22 cellular contexts compared by ENCODE assay signal in the genomic region with DNA sequence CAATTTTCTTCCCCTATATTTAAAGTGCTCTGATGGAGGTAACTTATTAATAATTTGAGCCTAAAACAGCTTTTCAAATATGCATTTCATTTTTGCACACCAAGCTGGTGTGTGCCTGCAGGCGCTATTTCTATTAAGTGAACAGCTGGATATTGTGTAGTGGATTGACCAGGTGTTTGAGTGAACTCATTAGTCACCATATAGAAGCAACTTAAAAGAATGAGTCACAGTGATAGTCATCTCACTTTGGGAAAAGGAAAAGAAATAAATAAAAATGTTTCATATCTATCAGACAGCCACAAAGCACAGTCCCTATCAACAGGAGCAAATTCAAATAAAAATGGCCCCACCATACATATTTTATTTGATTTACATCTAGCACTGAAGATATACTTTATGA.
DNase-seq lines count a peak whose midpoint lies in the region; ATAC-seq, FAIRE-seq and TF ChIP-seq lines count a peak whose summit lies in the region.
"Had no signal": no experiment of that assay in that cellular context is flagged by ENCODE, and none has a peak within 500 bp of the region (broad histone marks: within the 10 kb centered on the region; RNA-seq: fewer than 3 reads in every experiment).

No MANE protein-coding gene starts in this region.

- no peak overlapping the region for H3K4me2 ChIP-seq in K562 (ENCODE audit: insufficient read depth, low read length)

- WGBS in K562 (ENCODE audit: insufficient coverage, low coverage, missing lambda C conversion rate): 21% methylated on average over 1 of the region's 1 CpG

- CTCF ChIA-PET in K562 (lab: Yijun Ruan, JAX; ENCODE audit: low intra/inter-chr PET ratio): no interaction called here

- TF ChIP-seq RAD21 in K562 (CRISPR knock-in tag; conservative IDR thresholded peaks at IDR 0.05 in 1 of 2, IDR thresholded peaks at IDR 0.05 in 1 of 2): no peak

- H3K79me2 ChIP-seq in K562 (ENCODE audit: control insufficient read depth, insufficient read depth, low read length): no peaks in the 10 kb centered on the region

- no peak for TF ChIP-seq EP300 in K562 (IDR thresholded peaks at IDR 0.05; ENCODE audit: low read length)

- no peak overlapping the region for H3K9ac ChIP-seq in K562 (ENCODE audit: insufficient read depth in 1 of 2, low read depth in 2 of 2, low read length in 2 of 2)

- H3K27ac ChIP-seq in K562 (ENCODE audit: extremely low read depth, low read depth, low read length): no peak overlapping the region
- H3K27ac ChIP-seq: skin epidermis, vagina had no signal

- peak overlapping the region; percentile 10 for H3K27ac Mint-ChIP-seq in mesothelial cell of epicardium
- no peak overlapping the region for H3K27ac Mint-ChIP-seq in activated CD4-positive, alpha-beta T cell treated with anti-CD3 and anti-CD28 coated beads, Interleukin-2, amount 10 ng/mL, durations not matched to agents 24 days and 14 days
- H3K27ac Mint-ChIP-seq: activated CD8-positive, alpha-beta T cell treated with anti-CD3 and anti-CD28 coated beads for 36 hours; CD4-positive, alpha-beta T cell; stimulated activated effector memory CD8-positive, alpha-beta T cell treated with anti-CD3 and anti-CD28 coated beads, Interleukin-12 subunit alpha, Interleukin-12 subunit beta, amount 100 ng/mL, for 72 hours had no signal

- H3K27me3 ChIP-seq in K562 (ENCODE audit: control insufficient read depth in 2 of 2, insufficient read depth in 2 of 2, low read length in 2 of 2): no peaks in the 10 kb centered on the region
- H3K27me3 ChIP-seq: vagina had no signal

- H3K9me3 ChIP-seq in K562 (replicated peaks; ENCODE audit: control insufficient read depth, insufficient read depth, low read depth, low read length): no peaks in the 10 kb centered on the region
- H3K9me3 ChIP-seq: vagina had no signal

- POLR2A ChIA-PET in K562 (lab: Yijun Ruan, JAX): no interaction called here

- intact Hi-C loops in K562 (cut with micrococcal nuclease) (no loop called here), head of caudate nucleus (cut with DNase I) (no loop called here)
- intact Hi-C loops in activated CD4-positive, alpha-beta T cell treated with anti-CD3 and anti-CD28 coated beads, Interleukin-2, amount 10 ng/mL, durations not matched to agents 24 days and 14 days (cut with micrococcal nuclease): no loop called here

- no peak overlapping the region for H3K4me3 ChIP-seq in K562
- H3K4me3 ChIP-seq: skin epidermis, vagina had no signal

- ATAC-seq in K562: no peak
- ATAC-seq: activated CD4-positive, CD25-positive, alpha-beta regulatory T cell treated with anti-CD3 and anti-CD28 coated beads, Interleukin-2, amount 50 U/mL, for 24 hours; activated CD8-positive, alpha-beta T cell treated with anti-CD3 and anti-CD28 coated beads for 36 hours; HCT116; stimulated activated effector memory CD8-positive, alpha-beta T cell treated with anti-CD3 and anti-CD28 coated beads, Interleukin-12 subunit alpha, Interleukin-12 subunit beta, amount 100 ng/mL, for 72 hours had no signal

- peak; percentile 15 for DNase-seq in H54 (ENCODE audit: insufficient read length, low spot score)
- DNase-seq in NCI-H69 (lab: John Stamatoyannopoulos, UW): peak; percentile 22
- DNase-seq in K562 (ENCODE audit: extremely low read depth in 1 of 4, low spot score in 3 of 4): no peak
- no peak for DNase-seq in mesothelial cell of epicardium (ENCODE audit: low spot score in 2 of 2, unreplicated experiment in 2 of 2)
- DNase-seq in NCI-H2196 (lab: John Stamatoyannopoulos, UW; ENCODE audit: unreplicated experiment): no peak
- DNase-seq in head of caudate nucleus: no peak
- DNase-seq in activated CD4-positive, alpha-beta T cell treated with anti-CD3 and anti-CD28 coated beads, Interleukin-2, amount 10 ng/mL, durations not matched to agents 24 days and 14 days: no peak
- DNase-seq: activated CD8-positive, alpha-beta T cell treated with anti-CD3 and anti-CD28 coated beads for 36 hours; activated T-cell treated with anti-CD3 and anti-CD28 coated beads for 4 hours; amygdala; caudate nucleus; CD4-positive, alpha-beta T cell; GF-D8; kidney glomerular epithelial cell; NCI-H510A; stimulated activated CD4-positive, alpha-beta T cell treated with anti-CD3 and anti-CD28 coated beads, Interleukin-2, amount 100 ng/mL, for 24 hours had no signal

- H3K27me3 Mint-ChIP-seq in mesothelial cell of epicardium (ENCODE audit: low read depth): no peaks in the 10 kb centered on the region
- no peaks in the 10 kb centered on the region for H3K27me3 Mint-ChIP-seq in activated CD4-positive, alpha-beta T cell treated with anti-CD3 and anti-CD28 coated beads, Interleukin-2, amount 10 ng/mL, durations not matched to agents 24 days and 14 days
- H3K27me3 Mint-ChIP-seq: activated CD8-positive, alpha-beta T cell treated with anti-CD3 and anti-CD28 coated beads for 36 hours; CD4-positive, alpha-beta T cell had no signal

- no peaks in the 10 kb centered on the region for H4K20me1 ChIP-seq in K562 (replicated peaks; ENCODE audit: control insufficient read depth, insufficient read depth, low read length)

- no peaks in the 10 kb centered on the region for H3K9me1 ChIP-seq in K562 (ENCODE audit: control insufficient read depth, insufficient read depth, low read length)

- BruUV-seq in K562 (replicated peaks; lab: Mats Ljungman, UMichigan): no TSS peak

- H3K9me3 Mint-ChIP-seq in mesothelial cell of epicardium: peaks cover 24% of the 10 kb centered on the region
- H3K9me3 Mint-ChIP-seq in activated CD4-positive, alpha-beta T cell treated with anti-CD3 and anti-CD28 coated beads, Interleukin-2, amount 10 ng/mL, durations not matched to agents 24 days and 14 days: no peaks in the 10 kb centered on the region

- H3K4me1 Mint-ChIP-seq in mesothelial cell of epicardium: peaks cover 5% of the 10 kb centered on the region
- no peaks in the 10 kb centered on the region for H3K4me1 Mint-ChIP-seq in activated CD4-positive, alpha-beta T cell treated with anti-CD3 and anti-CD28 coated beads, Interleukin-2, amount 10 ng/mL, durations not matched to agents 24 days and 14 days
- H3K4me1 Mint-ChIP-seq: stimulated activated effector memory CD8-positive, alpha-beta T cell treated with anti-CD3 and anti-CD28 coated beads, Interleukin-12 subunit alpha, Interleukin-12 subunit beta, amount 100 ng/mL, for 72 hours had no signal

- in situ Hi-C loops in K562 (cut with MboI): no loop called here

- H3K4me3 Mint-ChIP-seq in mesothelial cell of epicardium: no peak overlapping the region
- no peak overlapping the region for H3K4me3 Mint-ChIP-seq in activated CD4-positive, alpha-beta T cell treated with anti-CD3 and anti-CD28 coated beads, Interleukin-2, amount 10 ng/mL, durations not matched to agents 24 days and 14 days
- H3K4me3 Mint-ChIP-seq: activated CD8-positive, alpha-beta T cell treated with anti-CD3 and anti-CD28 coated beads for 36 hours; CD4-positive, alpha-beta T cell; stimulated activated effector memory CD8-positive, alpha-beta T cell treated with anti-CD3 and anti-CD28 coated beads, Interleukin-12 subunit alpha, Interleukin-12 subunit beta, amount 100 ng/mL, for 72 hours had no signal

- H3K4me1 ChIP-seq in K562 (replicated peaks in 1 of 2; ENCODE audit: control insufficient read depth in 2 of 2, insufficient read depth in 2 of 2, low read length in 2 of 2): no peaks in the 10 kb centered on the region
- H3K4me1 ChIP-seq: vagina had no signal

- H3K36me3 ChIP-seq in K562 (ENCODE audit: control insufficient read depth, insufficient read depth, low read length): no peaks in the 10 kb centered on the region
- H3K36me3 ChIP-seq: vagina had no signal

- TF ChIP-seq POLR2A in H54 (IDR thresholded peaks at IDR 0.05; ENCODE audit: low read depth, low read length): no peak
- TF ChIP-seq POLR2A in K562 (conservative IDR thresholded peaks at IDR 0.05): no peak

- TF ChIP-seq CTCF in K562 (IDR thresholded peaks at IDR 0.05 in 2 of 3, conservative IDR thresholded peaks at IDR 0.05 in 1 of 3; ENCODE audit: insufficient read depth in 2 of 3, low read depth in 1 of 3, low read length in 3 of 3): no peak
- TF ChIP-seq CTCF in mesothelial cell of epicardium (IDR thresholded peaks at IDR 0.05; ENCODE audit: unreplicated experiment): no peak

- H2AFZ ChIP-seq in K562 (ENCODE audit: low read depth, low read length): no peak overlapping the region

- peaks cover 10% of the 10 kb centered on the region for H3K36me3 Mint-ChIP-seq in mesothelial cell of epicardium
- H3K36me3 Mint-ChIP-seq in activated CD4-positive, alpha-beta T cell treated with anti-CD3 and anti-CD28 coated beads, Interleukin-2, amount 10 ng/mL, durations not matched to agents 24 days and 14 days (ENCODE audit: low read depth): no peaks in the 10 kb centered on the region
- H3K36me3 Mint-ChIP-seq: stimulated activated effector memory CD8-positive, alpha-beta T cell treated with anti-CD3 and anti-CD28 coated beads, Interleukin-12 subunit alpha, Interleukin-12 subunit beta, amount 100 ng/mL, for 72 hours had no signal

- FAIRE-seq in H54 (lab: Jason Lieb, UNC): peak; percentile 91
- no peak for FAIRE-seq in K562 (lab: Jason Lieb, UNC)
- FAIRE-seq: frontal cortex had no signal

Comparison
In these comparisons a context has a peak if more than half of its experiments do, and no peak if none do; other contexts are left out.
1. DNase-seq: peak in H54 (single experiment) and NCI-H69 (single experiment); none in K562 (0 of 4), mesothelial cell of epicardium (0 of 2), NCI-H2196 (single experiment), head of caudate nucleus (0 of 42) and activated CD4-positive, alpha-beta T cell treated with anti-CD3 and anti-CD28 coated beads, Interleukin-2, amount 10 ng/mL, durations not matched to agents 24 days and 14 days (single experiment).